ENCODE assay signal across 23 cellular contexts in the genomic region with DNA sequence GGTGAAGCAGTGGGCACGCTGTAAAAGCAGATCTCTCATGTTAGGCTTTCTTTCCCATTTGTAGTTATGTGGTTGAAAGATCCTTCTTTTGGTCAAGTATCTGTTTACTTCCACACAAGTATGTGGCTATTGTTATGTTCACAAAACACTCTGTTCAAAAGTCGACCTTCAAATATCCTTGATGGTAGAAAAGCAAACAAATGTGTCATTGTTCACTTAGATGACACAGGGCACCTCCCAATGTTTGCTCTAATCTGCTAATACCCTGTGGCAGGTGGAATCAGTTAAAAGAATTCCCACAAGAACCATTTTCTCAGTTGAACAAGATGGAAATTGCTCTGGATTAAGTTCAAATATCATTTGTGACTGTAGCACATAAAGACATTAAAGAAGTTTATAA. TPM values are rescaled to one million over a fixed set of nuclear protein-coding genes. Genes with fewer than 3 reads are reported as not detected.
DNase-seq lines count a peak whose midpoint lies in the region; ATAC-seq, FAIRE-seq and TF ChIP-seq lines count a peak whose summit lies in the region.
"Had no signal": no experiment of that assay in that cellular context is flagged by ENCODE, and none has a peak within 500 bp of the region (broad histone marks: within the 10 kb centered on the region; RNA-seq: fewer than 3 reads in every experiment).

No MANE protein-coding gene starts in this region.

- in situ Hi-C loops in HAP-1 (cut with MboI; ENCODE audit: low sequenced_read_pairs), result no loop called here

- intact Hi-C loops in body of pancreas (cut with DNase I), result no loop called here

- no peak overlapping the region for H2BK15ac ChIP-seq in H1 (ENCODE audit: low read length)

- no peak overlapping the region for H3K9ac ChIP-seq in H1 (replicated peaks in 1 of 4; ENCODE audit: extremely low read depth in 1 of 4, low read depth in 3 of 4, low read length in 3 of 4)

- H4K8ac ChIP-seq in H1 (ENCODE audit: extremely low read depth, insufficient read depth, low read length), result no peak overlapping the region

- H3K27ac ChIP-seq in H1 (ENCODE audit: low read depth, low read length) (no peak overlapping the region), body of pancreas (no peak overlapping the region)
- H3K27ac ChIP-seq: spleen had no signal

- H3K14ac ChIP-seq in H1 (ENCODE audit: insufficient read length), result no peak overlapping the region

- DNase-seq in HAP-1 (ENCODE audit: low spot score in 2 of 2) (peak; percentile 20 to 79), NCI-H187 treated with DMSO at 0.1 percent for 48 hours (lab: John Stamatoyannopoulos, UW) (peak; percentile 53), NCI-H510A treated with DMSO at 0.1 percent for 48 hours (lab: John Stamatoyannopoulos, UW) (peak; percentile 51), H1 (ENCODE audit: low read depth in 1 of 2, low spot score in 2 of 2) (no peak), body of pancreas (no peak), SKM-1 (lab: John Stamatoyannopoulos, UW; ENCODE audit: unreplicated experiment) (no peak), GF-D8 (lab: John Stamatoyannopoulos, UW) (no peak)
- DNase-seq: activated T-cell treated with anti-CD3 and anti-CD28 coated beads, Interleukin-2, amount 50 U/mL, for 72 hours; head of caudate nucleus; left colon; mesendoderm; naive thymus-derived CD4-positive, alpha-beta T cell; NCI-H526; occipital lobe; OCI-M1; retina; spleen; stimulated activated CD4-positive, alpha-beta T cell treated with anti-CD3 and anti-CD28 coated beads, Interleukin-4, amount 100 ng/mL, for 24 hours; stimulated activated naive CD4-positive, alpha-beta T cell treated with Interleukin-2 at 50 U/mL for 16 hours had no signal

- no peaks in the 10 kb centered on the region for H3K79me1 ChIP-seq in H1 (ENCODE audit: low read depth, low read length)

- H3K23ac ChIP-seq in H1 (ENCODE audit: insufficient read length), result no peak overlapping the region

- H3K56ac ChIP-seq in H1 (replicated peaks; ENCODE audit: insufficient read length, low read depth, low read length), result no peak overlapping the region

- no peak overlapping the region for H3K18ac ChIP-seq in H1 (ENCODE audit: extremely low read depth, low read length)

- CTCF ChIA-PET in H1 (lab: Charles Lee; ENCODE audit: partially characterized antibody), result interaction anchor here (0.6 kb wide), 1 partner anchor 51 kb away, joined by 3 read pairs; no protein-coding TSS in a partner anchor

- POLR2A ChIA-PET in H1 (lab: Charles Lee; ENCODE audit: partially characterized antibody), result no interaction called here

- TF ChIP-seq POLR2A in H1 (IDR thresholded peaks at IDR 0.05; ENCODE audit: control extremely low read depth in 1 of 2, low read depth in 2 of 2, low read length in 2 of 2) (no peak), body of pancreas (IDR thresholded peaks at IDR 0.05) (no peak)

- H4K20me1 ChIP-seq in H1 (replicated peaks in 1 of 2; ENCODE audit: control insufficient read depth in 1 of 2, insufficient read depth in 2 of 2, low read length in 2 of 2), result no peaks in the 10 kb centered on the region

- H3K4me2 ChIP-seq in H1 (ENCODE audit: insufficient read depth in 1 of 2, low read depth in 2 of 2, low read length in 2 of 2), result no peak overlapping the region

- no peak overlapping the region for H4K91ac ChIP-seq in H1 (replicated peaks; ENCODE audit: insufficient read length, low read length)

- H4K5ac ChIP-seq in H1 (ENCODE audit: insufficient read length, low read depth, low read length), result no peak overlapping the region

- TF ChIP-seq RAD21 in H1 (IDR thresholded peaks at IDR 0.05 in 1 of 2, conservative IDR thresholded peaks at IDR 0.05 in 1 of 2; ENCODE audit: low read depth in 2 of 2, low read length in 2 of 2), result no peak

- no peaks in the 10 kb centered on the region for H3K79me2 ChIP-seq in H1 (ENCODE audit: control insufficient read depth in 1 of 2, insufficient read depth in 2 of 2, low read length in 2 of 2)

- no peak overlapping the region for H2BK120ac ChIP-seq in H1 (replicated peaks; ENCODE audit: low read depth, low read length)

- peaks cover 19% of the 10 kb centered on the region for H3K4me1 ChIP-seq in HAP-1
- 0 out of 7 replicates have a peak, but pooled peaks cover 0 to 2% (median 0%) of the 10 kb centered on the region in 4 experiments for H3K4me1 ChIP-seq in H1 (replicated peaks in 1 of 4; ENCODE audit: control insufficient read depth in 3 of 4, insufficient read depth in 4 of 4, low read length in 3 of 4)
- H3K4me1 ChIP-seq in body of pancreas, result no peaks in the 10 kb centered on the region
- H3K4me1 ChIP-seq: spleen had no signal

- no peak overlapping the region for H2BK12ac ChIP-seq in H1 (ENCODE audit: low read depth, low read length)

- H3K27me3 ChIP-seq in HAP-1 (ENCODE audit: low read depth), result no peaks in the 10 kb centered on the region
- peaks cover 0 to 1% (median 0%) of the 10 kb centered on the region in 4 experiments; a peak in 1 of 7 replicates for H3K27me3 ChIP-seq in H1 (replicated peaks in 1 of 4; ENCODE audit: control insufficient read depth in 3 of 4, extremely low read depth in 1 of 4, insufficient read depth in 3 of 4, low read length in 3 of 4)
- no peaks in the 10 kb centered on the region for H3K27me3 ChIP-seq in body of pancreas

- no peak overlapping the region for H2AFZ ChIP-seq in H1 (ENCODE audit: low read length)

- WGBS in H1 (ENCODE audit: extremely low coverage in 1 of 2, insufficient coverage in 1 of 2, insufficient read length in 1 of 2, insufficient replicate concordance in 2 of 2, low coverage in 1 of 2, low lambda C conversion rate in 2 of 2, missing lambda C conversion rate in 1 of 2), 2 experiments, result 89% methylated on average over 2 of the region's 2 CpGs; no CpG with 5 or more reads in 1 of the 2 experiments
- WGBS in body of pancreas, 2 donors, result 40 to 43% methylated on average over 2 of the region's 2 CpGs

- TF ChIP-seq CTCF in H1 (IDR thresholded peaks at IDR 0.05; ENCODE audit: control extremely low read depth in 1 of 3, insufficient read depth in 1 of 3, low read depth in 1 of 3, low read length in 3 of 3) (no peak), body of pancreas (IDR thresholded peaks at IDR 0.05) (no peak)

- no peaks in the 10 kb centered on the region for H3K36me3 ChIP-seq in HAP-1 (replicated peaks)
- H3K36me3 ChIP-seq in H1 (ENCODE audit: control insufficient read depth in 2 of 4, insufficient read depth in 4 of 4, low read length in 3 of 4), result no peaks in the 10 kb centered on the region; a peak in 1 of 8 replicates
- H3K36me3 ChIP-seq in body of pancreas (replicated peaks in 1 of 2; ENCODE audit: insufficient read depth in 1 of 2, low read depth in 2 of 2), result no peaks in the 10 kb centered on the region
- H3K36me3 ChIP-seq: spleen had no signal

- H2BK20ac ChIP-seq in H1 (ENCODE audit: low read length), result no peak overlapping the region

- H3K9me3 ChIP-seq in HAP-1 (no peaks in the 10 kb centered on the region), H1 (ENCODE audit: insufficient read depth in 2 of 2, low read depth in 1 of 2, low read length in 1 of 2) (no peaks in the 10 kb centered on the region; a peak in 1 of 4 replicates), body of pancreas (no peaks in the 10 kb centered on the region)

- H2BK5ac ChIP-seq in H1 (ENCODE audit: low read depth, low read length), result no peak overlapping the region

- H3K4me3 ChIP-seq in HAP-1 (no peak overlapping the region), H1 (ENCODE audit: extremely low read depth in 1 of 4, insufficient read depth in 2 of 4, low read depth in 3 of 4, low read length in 4 of 4) (no peak overlapping the region), body of pancreas (no peak overlapping the region)
- H3K4me3 ChIP-seq: spleen had no signal

- H2AK5ac ChIP-seq in H1 (ENCODE audit: low read depth, low read length), result no peak overlapping the region

- FAIRE-seq in H1 (lab: Jason Lieb, UNC), result peak; percentile 7
- FAIRE-seq: astrocyte, endothelial cell of umbilical vein had no signal

- H3K4ac ChIP-seq in H1 (replicated peaks; ENCODE audit: insufficient read length, low read depth, low read length), result no peak overlapping the region

- no peak for ATAC-seq in HG03565 (IDR thresholded peaks at IDR 0.05; ENCODE audit: unreplicated experiment)
- ATAC-seq in body of pancreas, result no peak
- ATAC-seq: activated T-cell treated with anti-CD3 and anti-CD28 coated beads, Interleukin-2, amount 50 U/mL, for 72 hours; left colon; naive thymus-derived CD4-positive, alpha-beta T cell; Right ventricle myocardium inferior had no signal

- H3K23me2 ChIP-seq in H1 (ENCODE audit: low read depth, low read length), result no peaks in the 10 kb centered on the region

- no peak for TF ChIP-seq EP300 in H1 (IDR thresholded peaks at IDR 0.05; ENCODE audit: borderline replicate concordance in 1 of 2, low read depth in 2 of 2, low read length in 2 of 2)

TF ChIP-seq in H1, 55 proteins besides CTCF, POLR2A, EP300 and RAD21:
- TF ChIP-seq ZNF274 (IDR thresholded peaks at IDR 0.05; ENCODE audit: borderline replicate concordance, extremely low read depth, low read length), result no peak
- no peak for TF ChIP-seq NRF1 (IDR thresholded peaks at IDR 0.05; ENCODE audit: low read depth, low read length)

RNA-seq across cellular contexts. Expression of gene NAA30, which starts 43.6 kb away (rescaled TPM):
- total RNA-seq in H1 (2021; fragmentation: NEBNext Ultra II Directional; extraction: Animal tissue kit (Norgen Biotek cat#: 25700)), result 20.3 and 21.9 TPM in 2 replicates
- polyA plus RNA-seq in H1 (2011; rRNA removed), result 2.8 and 4.2 TPM in 2 replicates
- 5.0 TPM for polyA plus RNA-seq in H1 (2011; cell fraction: cytosol; rRNA removed)
- 2.4 TPM for polyA plus RNA-seq in H1 (2011; cell fraction: nucleus; rRNA removed)
- polyA plus RNA-seq in H1 (2012, experiment 1 of 2), result 4.5 to 14.2 TPM (median 8.6 TPM) in 4 replicates
- polyA plus RNA-seq in H1 (2012, experiment 2 of 2), result 1.9 TPM
- polyA plus RNA-seq in H1 (2013, experiment 1 of 2), result 11.5 TPM
- 12.0 TPM for polyA plus RNA-seq in H1 (2013, experiment 2 of 2)
- polyA minus RNA-seq in H1 (2011; rRNA and poly(A)+ RNA removed), result 19.2 and 22.7 TPM in 2 replicates
- polyA minus RNA-seq in H1 (2011; cell fraction: cytosol; rRNA and poly(A)+ RNA removed), result 10.1 TPM
- polyA minus RNA-seq in H1 (2011; cell fraction: nucleus; rRNA and poly(A)+ RNA removed), result 15.7 TPM
- total RNA-seq in body of pancreas, result 10 to 100 TPM in 1 of 2 donors, 1 to 10 TPM in 1; 8.2 to 13.2 TPM

Comparison
In these comparisons a context has a peak if more than half of its experiments do, and no peak if none do; other contexts are left out.
1. DNase-seq: peak in HAP-1 (2 of 2), NCI-H187 treated with DMSO at 0.1 percent for 48 hours (single experiment) and NCI-H510A treated with DMSO at 0.1 percent for 48 hours (single experiment); none in H1 (0 of 2), body of pancreas (0 of 4), SKM-1 (single experiment) and GF-D8 (single experiment).